In the genomic region with DNA sequence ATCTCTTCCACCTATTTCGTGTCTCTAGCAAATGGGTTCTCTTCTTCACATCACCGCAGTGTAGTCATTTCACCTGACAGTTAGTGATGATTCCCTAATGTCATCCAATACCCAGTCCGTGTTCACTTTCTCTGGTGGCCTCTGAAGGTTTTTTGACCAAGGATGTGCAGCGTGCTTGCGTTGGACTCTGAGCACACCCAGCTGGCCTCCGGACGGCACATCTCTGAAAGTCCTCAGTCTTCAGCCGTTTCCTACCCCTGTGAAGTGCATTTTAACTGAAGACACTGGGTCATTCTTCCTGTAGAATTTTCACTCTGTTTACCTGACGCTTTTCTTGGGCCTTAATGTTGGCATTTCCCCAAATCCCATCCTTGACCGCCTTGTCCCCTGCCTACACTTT, we compare ENCODE assay signal across 16 cellular contexts.
"Had no signal": no experiment of that assay in that cellular context is flagged by ENCODE, and none has a peak within 500 bp of the region (broad histone marks: within the 10 kb centered on the region; RNA-seq: fewer than 3 reads in every experiment).

No MANE protein-coding gene starts in this region.

- H3K4me3 Mint-ChIP-seq: naive thymus-derived CD4-positive, alpha-beta T cell; stimulated activated effector memory CD8-positive, alpha-beta T cell treated with anti-CD3 and anti-CD28 coated beads, Interleukin-12 subunit alpha, Interleukin-12 subunit beta, amount 100 ng/mL, for 72 hours; stimulated activated naive CD8-positive, alpha-beta T cell treated with anti-CD3 and anti-CD28 coated beads, Interleukin-15, Interleukin-2, amounts not matched to agents 100 ng/mL and 50 ng/mL, for 24 hours had no signal

- DNase-seq: cortex of kidney; effector CD8-positive, alpha-beta T cell; hippocampal formation; mesendoderm; naive thymus-derived CD4-positive, alpha-beta T cell; pancreas; stimulated activated CD4-positive, alpha-beta T cell treated with anti-CD3 and anti-CD28 coated beads, Interleukin-4, amount 100 ng/mL, for 1 hour had no signal

- H3K4me2 ChIP-seq: smooth muscle cell had no signal

- H3K36me3 Mint-ChIP-seq: naive thymus-derived CD4-positive, alpha-beta T cell; stimulated activated effector memory CD8-positive, alpha-beta T cell treated with anti-CD3 and anti-CD28 coated beads, Interleukin-12 subunit alpha, Interleukin-12 subunit beta, amount 100 ng/mL, for 72 hours had no signal

- H3K4me1 Mint-ChIP-seq: stimulated activated effector memory CD8-positive, alpha-beta T cell treated with anti-CD3 and anti-CD28 coated beads, Interleukin-12 subunit alpha, Interleukin-12 subunit beta, amount 100 ng/mL, for 72 hours had no signal

- H3K4me3 ChIP-seq: dorsolateral prefrontal cortex, heart left ventricle, pancreas, smooth muscle cell, tibial artery had no signal

- H3K27me3 Mint-ChIP-seq: stimulated activated naive CD8-positive, alpha-beta T cell treated with anti-CD3 and anti-CD28 coated beads, Interleukin-15, Interleukin-2, amounts not matched to agents 100 ng/mL and 50 ng/mL, for 24 hours had no signal

- H3K36me3 ChIP-seq: heart left ventricle, pancreas, tibial artery had no signal

- ATAC-seq: esophagus mucosa; heart left ventricle; naive thymus-derived CD4-positive, alpha-beta T cell; pancreas; right cardiac atrium had no signal

- H3K4me1 ChIP-seq: pancreas, tibial artery had no signal

- H3K9me3 Mint-ChIP-seq: stimulated activated effector memory CD8-positive, alpha-beta T cell treated with anti-CD3 and anti-CD28 coated beads, Interleukin-12 subunit alpha, Interleukin-12 subunit beta, amount 100 ng/mL, for 72 hours had no signal

- H3K9me3 ChIP-seq: heart left ventricle, pancreas, tibial artery had no signal

- H3K27ac Mint-ChIP-seq: progenitor cell of endocrine pancreas; stimulated activated effector memory CD8-positive, alpha-beta T cell treated with anti-CD3 and anti-CD28 coated beads, Interleukin-12 subunit alpha, Interleukin-12 subunit beta, amount 100 ng/mL, for 72 hours; stimulated activated naive CD8-positive, alpha-beta T cell treated with anti-CD3 and anti-CD28 coated beads, Interleukin-15, Interleukin-2, amounts not matched to agents 100 ng/mL and 50 ng/mL, for 24 hours had no signal

- H3K27ac ChIP-seq: dorsolateral prefrontal cortex, pancreas, tibial artery had no signal

- H3K27me3 ChIP-seq: dorsolateral prefrontal cortex, pancreas had no signal
